ENCODE assay signal across 8 cellular contexts in the genomic region with DNA sequence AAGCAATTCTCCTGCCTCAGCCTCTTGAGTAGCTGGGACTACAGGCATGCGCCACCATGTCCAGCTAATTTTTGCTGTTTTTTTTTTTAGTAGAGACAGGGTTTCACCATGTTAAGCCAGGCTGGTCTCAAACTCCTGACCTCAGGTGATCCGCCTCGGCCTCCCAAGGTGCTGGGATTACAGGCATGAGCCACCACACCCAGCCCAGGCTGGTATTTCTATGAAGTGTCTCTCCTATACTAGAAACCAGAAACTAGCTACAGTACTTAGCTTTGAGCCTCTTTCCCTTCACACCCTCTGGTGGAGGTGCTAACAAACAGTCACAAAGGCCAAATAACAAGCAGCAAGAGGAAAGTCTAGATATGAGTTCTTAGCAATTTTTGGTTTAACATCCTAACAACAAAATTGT. TPM values are rescaled to one million over a fixed set of nuclear protein-coding genes. Genes with fewer than 3 reads are reported as not detected.
DNase-seq lines count a peak whose midpoint lies in the region; ATAC-seq, FAIRE-seq and TF ChIP-seq lines count a peak whose summit lies in the region.
"Not testable (repeated sequence)": the region's sequence is repeated elsewhere in the genome, so short reads cannot be mapped to it uniquely, and the experiment has no call there.

No MANE protein-coding gene starts in this region.

- H4K20me1 ChIP-seq in DND-41 (ENCODE audit: insufficient read depth, low read length) = peaks cover 96% of the 10 kb centered on the region
- H4K20me1 ChIP-seq in K562 (replicated peaks; ENCODE audit: control insufficient read depth, insufficient read depth, low read length) = peaks cover 57% of the 10 kb centered on the region

- H3K9me1 ChIP-seq in K562 (ENCODE audit: control insufficient read depth, insufficient read depth, low read length) = not testable (repeated sequence)

- not testable (repeated sequence) for DNase-seq in DND-41, transverse colon
- DNase-seq in HL-60 (ENCODE audit: low read depth in 1 of 2, low spot score in 1 of 2) = peak in 1 of 2 experiments; percentile 40
- DNase-seq in NCI-H82 treated with DMSO at 0.1 percent for 48 hours (lab: John Stamatoyannopoulos, UW; ENCODE audit: unreplicated experiment) = peak; percentile 16
- DNase-seq in K562 (ENCODE audit: extremely low read depth in 1 of 4, low spot score in 3 of 4) = peak in 2 of 4 experiments; percentile 64 to 79
- peak; percentile 56 to 63 for DNase-seq in cardiac muscle cell (ENCODE audit: low read depth in 1 of 2, low spot score in 1 of 2)
- DNase-seq in myocyte (ENCODE audit: low read depth) = peak; percentile 36

- FAIRE-seq in K562 (lab: Jason Lieb, UNC) = peak; percentile 55

- CTCF ChIA-PET in K562 (lab: Yijun Ruan, JAX; ENCODE audit: low intra/inter-chr PET ratio) = interaction anchor here (2.8 kb wide), 1 partner anchor 142 kb away, joined by 12 read pairs; no protein-coding TSS in a partner anchor

- WGBS in K562 (ENCODE audit: insufficient coverage, low coverage, missing lambda C conversion rate) = 57% methylated on average over 3 of the region's 3 CpGs
- WGBS in transverse colon (ENCODE audit: low coverage in 1 of 2), 2 donors = 74% methylated on average over 3 of the region's 3 CpGs; no CpG with 5 or more reads in 1 of the 2 donors

- H3K4me1 ChIP-seq in DND-41 (ENCODE audit: insufficient read depth, low read length) (peaks cover 69% of the 10 kb centered on the region), K562 (replicated peaks in 1 of 2; ENCODE audit: control insufficient read depth in 2 of 2, insufficient read depth in 2 of 2, low read length in 2 of 2) (peaks cover 40 to 72% of the 10 kb centered on the region in 2 experiments), cardiac muscle cell (ENCODE audit: low read depth) (peaks cover 59% of the 10 kb centered on the region), transverse colon (peaks cover 37 to 92% (median 65%) of the 10 kb centered on the region in 4 donors)

- H3K27me3 ChIP-seq in DND-41 (ENCODE audit: insufficient read depth, low read length, poor library complexity); HL-60 (ENCODE audit: insufficient read depth, poor library complexity, severe bottlenecking); K562 (ENCODE audit: control insufficient read depth in 2 of 2, insufficient read depth in 2 of 2, low read length in 2 of 2); cardiac muscle cell; transverse colon: not testable (repeated sequence)

- H3K4me3 ChIP-seq in DND-41 (ENCODE audit: low read depth in 1 of 2, low read length in 2 of 2); HL-60 (replicated peaks; ENCODE audit: insufficient read depth, low read length); K562; cardiac muscle cell; transverse colon: not testable (repeated sequence)

- peak; percentile 55; the same call in 1 of the 3 replicates for ATAC-seq in DND-41 (ENCODE audit: insufficient read depth, low read depth)
- peak; percentile 66 to 71 for ATAC-seq in activated CD4-positive, CD25-positive, alpha-beta regulatory T cell treated with anti-CD3 and anti-CD28 coated beads, Interleukin-2, amount 50 U/mL, for 24 hours
- peak; percentile 67 for ATAC-seq in K562

- BruUV-seq in K562 (replicated peaks; lab: Mats Ljungman, UMichigan) = not testable (repeated sequence)

- H3K27ac ChIP-seq in DND-41 (ENCODE audit: low read length); HL-60 (replicated peaks); K562 (ENCODE audit: extremely low read depth, low read depth, low read length); transverse colon: not testable (repeated sequence)
- H3K27ac ChIP-seq in cardiac muscle cell = peak overlapping the region; percentile 5

- TF ChIP-seq CTCF in DND-41 (IDR thresholded peaks at IDR 0.05; ENCODE audit: borderline replicate concordance, extremely low read depth, low read length, poor library complexity, severe bottlenecking) (peak; percentile 50), HL-60 (IDR thresholded peaks at IDR 0.05; ENCODE audit: insufficient read depth, low read length) (peak; percentile 15), K562 (IDR thresholded peaks at IDR 0.05 in 2 of 3, conservative IDR thresholded peaks at IDR 0.05 in 1 of 3; ENCODE audit: insufficient read depth in 2 of 3, low read depth in 1 of 3, low read length in 3 of 3) (peak; percentile 59 to 74 (median 71)), cardiac muscle cell (IDR thresholded peaks at IDR 0.05; ENCODE audit: low read depth, low read length) (peak; percentile 55), transverse colon (IDR thresholded peaks at IDR 0.05) (peak in 3 of 5 experiments; percentile 15 to 25 (median 22))

- not testable (repeated sequence) for H2AFZ ChIP-seq in DND-41 (ENCODE audit: low read depth, low read length); K562 (ENCODE audit: low read depth, low read length)

- H3K9me3 ChIP-seq in DND-41 (ENCODE audit: insufficient read depth, low read length, severe bottlenecking); K562 (replicated peaks; ENCODE audit: control insufficient read depth, insufficient read depth, low read depth, low read length); cardiac muscle cell (ENCODE audit: low read depth); transverse colon: not testable (repeated sequence)

- intact Hi-C loops in K562 (cut with micrococcal nuclease) = loop anchor here (2.0 kb wide), 1 partner anchor 142 kb away; no protein-coding TSS in a partner anchor
- intact Hi-C loops in transverse colon (cut with DNase I; ENCODE audit: low total_unique reads) = not testable (repeated sequence)

- in situ Hi-C loops in K562 (cut with MboI) = not testable (repeated sequence)
- in situ Hi-C loops in transverse colon (cut with MboI; ENCODE audit: low pct_ligation_motif_present in 1 of 4, low pct_unique_long_range_greater_than_20kb in 1 of 4, low sequenced_read_pairs in 3 of 4) = loop anchor here in 2 of 4 donors (5.0 to 10.0 kb wide), 2 partner anchors 140 to 142 kb away; no protein-coding TSS in a partner anchor

- H3K9ac ChIP-seq in DND-41 (ENCODE audit: low read depth, low read length); K562 (ENCODE audit: insufficient read depth in 1 of 2, low read depth in 2 of 2, low read length in 2 of 2): not testable (repeated sequence)

- H3K79me2 ChIP-seq in DND-41 (ENCODE audit: insufficient read depth, low read length) (peaks cover 100% of the 10 kb centered on the region), K562 (ENCODE audit: control insufficient read depth, insufficient read depth, low read length) (peaks cover 100% of the 10 kb centered on the region)

- not testable (repeated sequence) for TF ChIP-seq POLR2A in K562 (conservative IDR thresholded peaks at IDR 0.05); transverse colon (IDR thresholded peaks at IDR 0.05)

- POLR2A ChIA-PET in K562 (lab: Yijun Ruan, JAX) = interaction anchor here (0.6 to 4.2 kb wide), 12 partner anchors 9 to 879 kb away, joined by 3 to 49 read pairs (median 4); no protein-coding TSS in a partner anchor

- H3K4me2 ChIP-seq in DND-41 (ENCODE audit: insufficient read depth, low read length) (peak overlapping the region; percentile 88; the same call in 1 of the 2 replicates), K562 (ENCODE audit: insufficient read depth, low read length) (0 out of 2 replicates have a peak overlapping the region, but pooled peaks have one; percentile 1)

- TF ChIP-seq EP300 in K562 (IDR thresholded peaks at IDR 0.05; ENCODE audit: low read length) = 0 out of 2 replicates have a peak, but pooled peaks have one; percentile 4
- TF ChIP-seq EP300 in transverse colon (IDR thresholded peaks at IDR 0.05; ENCODE audit: low read depth) = not testable (repeated sequence)

- not testable (repeated sequence) for H3K36me3 ChIP-seq in DND-41 (ENCODE audit: insufficient read depth, low read length); K562 (ENCODE audit: control insufficient read depth, insufficient read depth, low read length); cardiac muscle cell; transverse colon

- TF ChIP-seq RAD21 in K562 (CRISPR knock-in tag; conservative IDR thresholded peaks at IDR 0.05 in 1 of 2, IDR thresholded peaks at IDR 0.05 in 1 of 2) = peak; percentile 41 to 78; a peak in 3 of 4 replicates

RNA-seq across cellular contexts. Expression of a gene that starts 6.4 kb away (rescaled TPM):
- 361 and 617 TPM in 2 replicates for total RNA-seq in K562 (2011; cell fraction: chromatin; rRNA removed; ENCODE audit: low replicate concordance)
- total RNA-seq in K562 (2011; cell fraction: nucleolus; rRNA removed) = 177 and 226 TPM in 2 replicates
- 302 and 371 TPM in 2 replicates for total RNA-seq in K562 (2011; cell fraction: nucleoplasm; rRNA removed)
- total RNA-seq in K562 (2014; rRNA removed) = 30.5 and 34.6 TPM in 2 replicates
- total RNA-seq in K562 (2014; rRNA removed; fragmentation: Illumina TruSeq; extraction: Trizol) = 44.4 and 53.2 TPM in 2 replicates
- total RNA-seq in K562 (2015; rRNA removed; fragmentation: Illumina TruSeq; extraction: Trizol) = 43.8 and 44.0 TPM in 2 replicates
- 49.3 and 55.4 TPM in 2 replicates for total RNA-seq in K562 (2021)
- 22.4 and 25.8 TPM in 2 replicates for polyA plus RNA-seq in K562 (2011; rRNA removed)
- polyA plus RNA-seq in K562 (2011; cell fraction: cytosol; rRNA removed) = 10.5 and 22.5 TPM in 2 replicates
- 79.8 and 89.1 TPM in 2 replicates for polyA plus RNA-seq in K562 (2011; cell fraction: nucleus; rRNA removed)
- 17.0 and 24.8 TPM in 2 replicates for polyA plus RNA-seq in K562 (2012)
- polyA plus RNA-seq in K562 (2014; fragmentation: Illumina TruSeq; extraction: Trizol) = 22.9 and 25.5 TPM in 2 replicates
- 1 to 10 TPM; 3.6 to 6.9 TPM for polyA plus RNA-seq in K562 (2014; fragmentation: Nextera tagmentation; extraction: Ambion mirVana)
- polyA plus RNA-seq in K562 (2014; rRNA removed) = 22.0 and 31.8 TPM in 2 replicates
- polyA minus RNA-seq in K562 (2011; rRNA and poly(A)+ RNA removed) = 144 and 185 TPM in 2 replicates
- polyA minus RNA-seq in K562 (2011; cell fraction: cytosol; rRNA and poly(A)+ RNA removed) = 47.2 and 57.3 TPM in 2 replicates
- 115 and 196 TPM in 2 replicates for polyA minus RNA-seq in K562 (2011; cell fraction: nucleus; rRNA and poly(A)+ RNA removed)
- 69.4 and 109 TPM in 2 replicates for total RNA-seq in cardiac muscle cell
- 52.6 and 61.2 TPM in 2 replicates for polyA plus RNA-seq in cardiac muscle cell
- total RNA-seq in myocyte = 19.3 and 25.2 TPM in 2 replicates
- 15.4 TPM for polyA plus RNA-seq in myocyte (2012)
- total RNA-seq in transverse colon = 100 to 1,000 TPM in 3 of 4 donors, 10 to 100 TPM in 1; 80.3 to 201 (median 146) TPM

Comparison
In these comparisons a context has a peak if more than half of its experiments do, and no peak if none do; other contexts are left out.
1. CTCF ChIP-seq: peak in every context shown above with its lines; median percentile 71 in K562; 55 in cardiac muscle cell; 50 in DND-41; 22 in transverse colon; 15 in HL-60.